Comparison of ENCODE assay signal across 1 cellular context in genomic region chr11:57432017-57432590, GRCh38.
TF ChIP-seq lines count a peak whose summit lies in the region.

No MANE protein-coding gene starts in this region.

TF ChIP-seq in HEK293, 187 proteins besides CTCF, POLR2A, EP300 and RAD21 (continued from another document):
- TF ChIP-seq ZNF211 (tag by site-specific recombination; IDR thresholded peaks at IDR 0.05; ENCODE audit: low read depth) (no peak), ZNF174 (tag by site-specific recombination; IDR thresholded peaks at IDR 0.05) (no peak)
